ENCODE assay signal across 31 cellular contexts in the genomic region with DNA sequence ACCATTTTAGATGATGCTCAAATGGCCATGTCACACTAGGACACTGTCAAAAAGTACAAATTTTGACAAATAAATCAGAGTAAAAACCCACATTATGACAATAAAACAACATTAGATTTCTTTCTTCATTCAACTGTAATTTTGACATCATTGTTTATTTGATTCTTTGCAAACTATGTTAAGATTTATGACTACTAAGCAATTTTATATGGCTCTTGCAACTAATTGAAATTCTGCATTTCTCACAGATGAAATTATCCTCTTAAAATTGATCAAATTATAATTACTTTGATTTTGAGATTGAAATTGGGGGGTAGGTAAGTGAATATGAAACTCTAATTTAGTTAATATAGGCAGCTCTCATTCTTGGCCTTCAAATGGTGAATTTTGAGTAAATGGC. TPM values are rescaled to one million over a fixed set of nuclear protein-coding genes. Genes with fewer than 3 reads are reported as not detected.
"Had no signal": no experiment of that assay in that cellular context is flagged by ENCODE, and none has a peak within 500 bp of the region (broad histone marks: within the 10 kb centered on the region; RNA-seq: fewer than 3 reads in every experiment).

No MANE protein-coding gene starts in this region.

- H3K4me3 ChIP-seq: stomach, suprapubic skin, testis, thoracic aorta, thyroid gland, tibial artery, tibial nerve, transverse colon, upper lobe of left lung, upper lobe of right lung, uterus, vagina had no signal

- H3K36me3 ChIP-seq: stomach, suprapubic skin, thoracic aorta, thyroid gland, tibial artery, tibial nerve, transverse colon, upper lobe of left lung, upper lobe of right lung, uterus, vagina had no signal

- H3K27me3 ChIP-seq: stomach, suprapubic skin, testis, thyroid gland, tibial artery, tibial nerve, transverse colon, upper lobe of left lung, upper lobe of right lung, uterus, vagina had no signal

- H3K4me1 ChIP-seq: stomach, suprapubic skin, testis, thyroid gland, tibial artery, tibial nerve, upper lobe of left lung, upper lobe of right lung, uterus, vagina had no signal

- ATAC-seq: stimulated activated effector memory CD8-positive, alpha-beta T cell treated with anti-CD3 and anti-CD28 coated beads, Interleukin-12 subunit alpha, Interleukin-12 subunit beta, amount 100 ng/mL, for 72 hours; stimulated activated memory B cell treated with anti-CD40 and anti-IgM and Interleukin-4, amounts not matched to agents 10 μg/mL and 1 μg/mL and 100 μg/mL, for 72 hours; stimulated activated naive B cell treated with anti-CD40 and anti-IgM and Interleukin-4, amounts not matched to agents 10 μg/mL and 1 μg/mL and 100 μg/mL, for 72 hours; stimulated activated naive CD8-positive, alpha-beta T cell treated with anti-CD3 and anti-CD28 coated beads, Interleukin-15, amount 100 ng/mL, for 72 hours; stimulated activated naive CD8-positive, alpha-beta T cell treated with anti-CD3 and anti-CD28 coated beads, Interleukin-15, Interleukin-2, amounts not matched to agents 100 U/mL and 50 U/mL, for 24 hours; upper lobe of right lung had no signal

- H3K27ac ChIP-seq: stomach, suprapubic skin, testis, thoracic aorta, thyroid gland, tibial artery, tibial nerve, upper lobe of left lung, upper lobe of right lung, uterus, vagina had no signal

- DNase-seq: stimulated activated CD4-positive, alpha-beta T cell treated with anti-CD3 and anti-CD28 coated beads, Interleukin-2, amount 100 ng/mL, for 48 hours; stimulated activated CD4-positive, alpha-beta T cell treated with anti-CD3 and anti-CD28 coated beads, Interleukin-4, amount 100 ng/mL, for 1 hour; stimulated activated CD4-positive, alpha-beta T cell treated with anti-CD3 and anti-CD28 coated beads, Interleukin-4, amount 100 ng/mL, for 24 hours; stimulated activated CD4-positive, alpha-beta T cell treated with anti-CD3 and anti-CD28 coated beads, Interleukin-4, amount 100 ng/mL, for 4 hours; stimulated activated CD8-positive, alpha-beta memory T cell treated with anti-CD3 and anti-CD28 coated beads, Interleukin-4, amount 100 ng/mL, for 48 hours; stimulated activated naive B cell treated with anti-CD40 and anti-IgM and Interleukin-4, amounts not matched to agents 10 μg/mL and 1 μg/mL and 100 μg/mL, for 72 hours; stimulated activated naive CD4-positive, alpha-beta T cell; stimulated activated naive CD4-positive, alpha-beta T cell treated with Interleukin-2 at 50 U/mL for 16 hours; stimulated activated naive CD8-positive, alpha-beta T cell treated with anti-CD3 and anti-CD28 coated beads, Interleukin-15, amount 100 ng/mL, for 72 hours; stimulated activated naive CD8-positive, alpha-beta T cell treated with anti-CD3 and anti-CD28 coated beads, Interleukin-15, Interleukin-2, amounts not matched to agents 100 U/mL and 50 U/mL, for 24 hours; stomach; substantia nigra; testis; thyroid gland; tibial artery; transverse colon; trophoblast cell; upper lobe of left lung; upper lobe of right lung; uterus had no signal

- FAIRE-seq: urothelium cell line had no signal

- H3K9me3 ChIP-seq: stomach, suprapubic skin, testis, thoracic aorta, thyroid gland, tibial artery, tibial nerve, transverse colon, upper lobe of left lung, upper lobe of right lung, uterus, vagina had no signal

RNA-seq across cellular contexts. Expression of gene ATOH1, which starts 59.8 kb away (rescaled TPM):
- total RNA-seq: subcutaneous adipose tissue, suprapubic skin, temporal lobe, testis, thoracic aorta, thyroid gland, tibial nerve, upper lobe of left lung, upper lobe of right lung, ureter, urinary bladder, vagina had no signal
- polyA plus RNA-seq: stomach, urinary bladder had no signal
